Comparison of ENCODE assay signal across 8 cellular contexts in genomic region chr1:231656741-231657140, GRCh38.
"Had no signal": no experiment of that assay in that cellular context is flagged by ENCODE, and none has a peak within 500 bp of the region (broad histone marks: within the 10 kb centered on the region; RNA-seq: fewer than 3 reads in every experiment).

No MANE protein-coding gene starts in this region.

- FAIRE-seq: G401.6, GM12878, GM12891, GM12892, GM18507, GM19239 had no signal

- H3K4me3 ChIP-seq: GM12878 had no signal

- ATAC-seq: GM12878 had no signal

- DNase-seq: GDM1, GF-D8 had no signal
